ENCODE assay signal across 8 cellular contexts in the genomic region with DNA sequence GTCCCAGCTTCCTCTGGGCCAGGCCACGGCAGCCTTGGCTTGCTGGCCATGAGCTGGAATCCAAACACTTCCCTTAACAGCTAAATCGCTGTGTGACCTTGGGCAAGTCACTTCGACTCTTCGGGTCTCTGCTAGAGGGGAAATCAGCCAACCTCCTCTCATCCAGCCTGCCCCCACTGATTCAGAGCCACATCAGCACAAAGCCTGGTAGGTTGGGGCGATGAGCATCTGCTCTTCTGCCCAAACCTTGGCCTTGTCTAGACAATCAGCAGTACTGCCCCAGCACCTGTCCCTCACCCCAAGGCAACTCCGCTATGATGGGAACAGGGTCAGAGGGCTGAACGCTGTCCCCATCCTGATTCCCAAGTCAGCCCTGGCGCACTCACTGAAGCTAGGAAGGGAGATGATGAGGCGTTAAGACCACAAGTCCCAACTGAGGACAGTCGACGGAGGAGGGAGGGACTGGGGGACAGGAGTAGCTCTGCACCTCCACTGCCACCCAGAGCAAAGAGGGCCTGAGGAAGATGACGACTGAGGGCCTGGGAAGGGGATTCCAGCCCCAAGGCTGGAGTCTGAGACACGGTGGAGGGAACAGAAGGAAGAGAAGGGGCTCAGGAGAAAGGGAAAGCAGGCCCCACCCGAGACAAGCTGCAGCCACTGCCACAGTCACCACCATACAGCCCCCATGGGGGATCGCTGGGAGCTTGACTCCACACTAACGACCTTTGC. TPM values are rescaled to one million over a fixed set of nuclear protein-coding genes. Genes with fewer than 3 reads are reported as not detected.
DNase-seq lines count a peak whose midpoint lies in the region; ATAC-seq and TF ChIP-seq lines count a peak whose summit lies in the region.

No MANE protein-coding gene starts in this region.

- no peak for TF ChIP-seq EP300 in suprapubic skin (IDR thresholded peaks at IDR 0.05)

- H3K9me3 ChIP-seq in suprapubic skin = no peaks in the 10 kb centered on the region

- POLR2A ChIA-PET in activated CD4-positive, alpha-beta T cell treated with anti-CD3 and anti-CD28 coated beads, Interleukin-2, amount 10 ng/mL, durations not matched to agents 7 days and 5 days (lab: Charles Lee) = no interaction called here
- POLR2A ChIA-PET in activated CD8-positive, alpha-beta T cell treated with anti-CD3 and anti-CD28 coated beads, Interleukin-2, amount 10 ng/mL, durations not matched to agents 7 days and 5 days (lab: Charles Lee) = interaction anchor here (0.9 to 1.6 kb wide), 3 partner anchors 14 to 118 kb away, joined by 3 to 4 read pairs (median 3); no protein-coding TSS in a partner anchor

- TF ChIP-seq POLR2A in suprapubic skin (IDR thresholded peaks at IDR 0.05) = no peak

- peaks cover 43% of the 10 kb centered on the region for H3K4me1 Mint-ChIP-seq in activated CD4-positive, alpha-beta T cell treated with anti-CD3 and anti-CD28 coated beads, Interleukin-2, amount 10 ng/mL, durations not matched to agents 7 days and 5 days
- H3K4me1 Mint-ChIP-seq in activated CD8-positive, alpha-beta T cell treated with anti-CD3 and anti-CD28 coated beads, Interleukin-2, amount 10 ng/mL, durations not matched to agents 7 days and 5 days (ENCODE audit: low read depth) = peaks cover 38% of the 10 kb centered on the region
- peaks cover 34 to 36% of the 10 kb centered on the region in 2 donors for H3K4me1 Mint-ChIP-seq in immature natural killer cell

- peak overlapping the region; percentile 80 for H3K27ac Mint-ChIP-seq in activated CD4-positive, alpha-beta T cell treated with anti-CD3 and anti-CD28 coated beads, Interleukin-2, amount 10 ng/mL, durations not matched to agents 7 days and 5 days
- peak overlapping the region; percentile 87 for H3K27ac Mint-ChIP-seq in activated CD8-positive, alpha-beta T cell treated with anti-CD3 and anti-CD28 coated beads, Interleukin-2, amount 10 ng/mL, durations not matched to agents 7 days and 5 days
- H3K27ac Mint-ChIP-seq in immature natural killer cell = peak overlapping the region; percentile 66 to 87 (median 76)

- no peak for DNase-seq in activated CD4-positive, alpha-beta T cell treated with anti-CD3 and anti-CD28 coated beads, Interleukin-2, amount 10 ng/mL, durations not matched to agents 7 days and 5 days
- DNase-seq in activated CD4-positive, alpha-beta T cell treated with anti-CD3 and anti-CD28 coated beads for 48 hours = no peak
- no peak for DNase-seq in activated CD8-positive, alpha-beta T cell treated with anti-CD3 and anti-CD28 coated beads, Interleukin-2, amount 10 ng/mL, durations not matched to agents 7 days and 5 days
- no peak for DNase-seq in immature natural killer cell
- peak in 1 of 2 donors; percentile 68 for DNase-seq in suprapubic skin (ENCODE audit: low spot score in 2 of 2)
- no peak for DNase-seq in SKM-1 (lab: John Stamatoyannopoulos, UW; ENCODE audit: unreplicated experiment)
- no peak for DNase-seq in 8988T

- peaks cover 67% of the 10 kb centered on the region for H3K4me1 ChIP-seq in suprapubic skin

- ATAC-seq in activated CD8-positive, alpha-beta T cell treated with anti-CD3 and anti-CD28 coated beads, Interleukin-2, amount 10 ng/mL, durations not matched to agents 7 days and 5 days = no peak
- no peak for ATAC-seq in GM18870 (IDR thresholded peaks at IDR 0.05; ENCODE audit: unreplicated experiment)

- H3K4me3 Mint-ChIP-seq in activated CD4-positive, alpha-beta T cell treated with anti-CD3 and anti-CD28 coated beads, Interleukin-2, amount 10 ng/mL, durations not matched to agents 7 days and 5 days = peak overlapping the region; percentile 78
- H3K4me3 Mint-ChIP-seq in activated CD8-positive, alpha-beta T cell treated with anti-CD3 and anti-CD28 coated beads, Interleukin-2, amount 10 ng/mL, durations not matched to agents 7 days and 5 days = peak overlapping the region; percentile 85
- H3K4me3 Mint-ChIP-seq in immature natural killer cell = peak overlapping the region; percentile 80 to 87 (median 86)

- CTCF ChIA-PET in activated CD4-positive, alpha-beta T cell treated with anti-CD3 and anti-CD28 coated beads, Interleukin-2, amount 10 ng/mL, durations not matched to agents 7 days and 5 days (lab: Charles Lee) = interaction anchor here (0.9 to 1.4 kb wide), 3 partner anchors 21 to 328 kb away, joined by 3 to 5 read pairs (median 4); no protein-coding TSS in a partner anchor
- CTCF ChIA-PET in activated CD8-positive, alpha-beta T cell treated with anti-CD3 and anti-CD28 coated beads, Interleukin-2, amount 10 ng/mL, durations not matched to agents 7 days and 5 days (lab: Charles Lee) = interaction anchor here (1.3 to 1.7 kb wide), 2 partner anchors 294 to 327 kb away, joined by 5 to 6 read pairs; no protein-coding TSS in a partner anchor

- TF ChIP-seq CTCF in suprapubic skin (IDR thresholded peaks at IDR 0.05) = no peak

- H3K4me3 ChIP-seq in suprapubic skin = peak overlapping the region; percentile 72

- WGBS in suprapubic skin = 24% methylated on average over 14 of the region's 16 CpGs

- H3K27ac ChIP-seq in suprapubic skin = peak overlapping the region; percentile 89

- no peaks in the 10 kb centered on the region for H3K27me3 ChIP-seq in suprapubic skin

- H3K36me3 Mint-ChIP-seq in activated CD4-positive, alpha-beta T cell treated with anti-CD3 and anti-CD28 coated beads, Interleukin-2, amount 10 ng/mL, durations not matched to agents 7 days and 5 days (ENCODE audit: low read depth) = no peaks in the 10 kb centered on the region
- H3K36me3 Mint-ChIP-seq in activated CD8-positive, alpha-beta T cell treated with anti-CD3 and anti-CD28 coated beads, Interleukin-2, amount 10 ng/mL, durations not matched to agents 7 days and 5 days (ENCODE audit: low read depth) = peaks cover 6% of the 10 kb centered on the region
- no peaks in the 10 kb centered on the region for H3K36me3 Mint-ChIP-seq in immature natural killer cell

- H3K36me3 ChIP-seq in suprapubic skin = no peaks in the 10 kb centered on the region

- H3K27me3 Mint-ChIP-seq in activated CD4-positive, alpha-beta T cell treated with anti-CD3 and anti-CD28 coated beads, Interleukin-2, amount 10 ng/mL, durations not matched to agents 7 days and 5 days = no peaks in the 10 kb centered on the region
- H3K27me3 Mint-ChIP-seq in activated CD8-positive, alpha-beta T cell treated with anti-CD3 and anti-CD28 coated beads, Interleukin-2, amount 10 ng/mL, durations not matched to agents 7 days and 5 days (ENCODE audit: low read depth) = no peaks in the 10 kb centered on the region
- peaks cover 2 to 12% (median 5%) of the 10 kb centered on the region in 3 donors for H3K27me3 Mint-ChIP-seq in immature natural killer cell (ENCODE audit: low read depth in 3 of 3)

- no peaks in the 10 kb centered on the region for H3K9me3 Mint-ChIP-seq in activated CD4-positive, alpha-beta T cell treated with anti-CD3 and anti-CD28 coated beads, Interleukin-2, amount 10 ng/mL, durations not matched to agents 7 days and 5 days
- no peaks in the 10 kb centered on the region for H3K9me3 Mint-ChIP-seq in activated CD8-positive, alpha-beta T cell treated with anti-CD3 and anti-CD28 coated beads, Interleukin-2, amount 10 ng/mL, durations not matched to agents 7 days and 5 days (ENCODE audit: insufficient read depth)
- H3K9me3 Mint-ChIP-seq in immature natural killer cell = no peaks in the 10 kb centered on the region

RNA-seq across cellular contexts. Expression of a gene that starts 1.3 kb away (rescaled TPM):
- 10 to 100 TPM; 44.8 to 55.9 TPM for total RNA-seq in activated CD4-positive, alpha-beta T cell treated with anti-CD3 and anti-CD28 coated beads, Interleukin-2, amount 10 ng/mL, durations not matched to agents 7 days and 5 days
- total RNA-seq in activated CD8-positive, alpha-beta T cell treated with anti-CD3 and anti-CD28 coated beads, Interleukin-2, amount 10 ng/mL, durations not matched to agents 7 days and 5 days = 10 to 100 TPM; 59.0 to 64.9 TPM
- 10 to 100 TPM in 1 of 3 donors, 1 to 10 TPM in 2; 4.6 to 11.6 (median 7.4) TPM for polyA plus RNA-seq in immature natural killer cell
- 100 to 1,000 TPM; 120 to 291 (median 151) TPM for total RNA-seq in suprapubic skin

RNA-seq across cellular contexts. Expression of a gene that starts 39.2 kb away (rescaled TPM):
- under 1 TPM in 1 of 2 experiments, not detected in 1; 0.08 TPM for total RNA-seq in activated CD4-positive, alpha-beta T cell treated with anti-CD3 and anti-CD28 coated beads, Interleukin-2, amount 10 ng/mL, durations not matched to agents 7 days and 5 days
- not detected for total RNA-seq in activated CD8-positive, alpha-beta T cell treated with anti-CD3 and anti-CD28 coated beads, Interleukin-2, amount 10 ng/mL, durations not matched to agents 7 days and 5 days
- not detected for polyA plus RNA-seq in immature natural killer cell
- 1 to 10 TPM in 2 of 4 donors, under 1 TPM in 2; 0.42 to 1.6 (median 0.84) TPM for total RNA-seq in suprapubic skin
